7 cellular contexts compared by ENCODE assay signal in the genomic region with DNA sequence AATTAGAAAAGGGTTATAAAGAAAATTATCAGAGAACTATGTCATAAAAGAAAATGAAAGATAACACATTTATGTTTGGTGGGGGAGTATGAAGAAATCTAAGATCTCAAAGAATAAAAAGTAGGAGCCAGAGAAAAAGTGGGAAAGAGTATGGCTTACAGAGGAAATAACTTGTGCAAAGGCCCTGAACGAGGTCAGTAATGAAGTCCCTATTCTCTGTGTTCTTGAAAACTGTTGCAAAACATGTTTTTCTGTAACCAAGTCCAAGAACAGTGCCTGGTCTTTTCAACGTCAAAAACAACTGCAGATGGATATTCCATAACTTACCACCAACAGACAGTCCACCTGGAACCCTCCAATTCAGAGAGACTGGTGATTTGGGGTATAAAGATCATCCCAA.
"Had no signal": no experiment of that assay in that cellular context is flagged by ENCODE, and none has a peak within 500 bp of the region (broad histone marks: within the 10 kb centered on the region; RNA-seq: fewer than 3 reads in every experiment).

No MANE protein-coding gene starts in this region.

- H3K27ac ChIP-seq: GM23248 had no signal

- ATAC-seq: HCT116 had no signal

- H3K9me3 ChIP-seq: HAP-1 had no signal

- H3K4me3 Mint-ChIP-seq: HFFc6 had no signal

- H3K4me3 ChIP-seq: GM23248, HAP-1 had no signal

- H3K4me1 ChIP-seq: HAP-1 had no signal

- H3K36me3 ChIP-seq: HAP-1 had no signal

- DNase-seq: GM23248, GOT3, H7, HFFc6, IMR-90 had no signal

- H3K9me3 Mint-ChIP-seq: HFFc6 had no signal

- H3K27ac Mint-ChIP-seq: HFFc6 had no signal
